17 cellular contexts compared by ENCODE assay signal in genomic region chr12:21893924-21894323, GRCh38. TPM values are rescaled to one million over a fixed set of nuclear protein-coding genes. Genes with fewer than 3 reads are reported as not detected.
DNase-seq lines count a peak whose midpoint lies in the region; ATAC-seq and TF ChIP-seq lines count a peak whose summit lies in the region.
"Had no signal": no experiment of that assay in that cellular context is flagged by ENCODE, and none has a peak within 500 bp of the region (broad histone marks: within the 10 kb centered on the region; RNA-seq: fewer than 3 reads in every experiment).

No MANE protein-coding gene starts in this region.

- no peaks in the 10 kb centered on the region for H3K36me3 ChIP-seq in gastroesophageal sphincter
- H3K36me3 ChIP-seq in right lobe of liver, result no peaks in the 10 kb centered on the region
- no peaks in the 10 kb centered on the region for H3K36me3 ChIP-seq in sigmoid colon
- no peaks in the 10 kb centered on the region for H3K36me3 ChIP-seq in uterus

- H3K4me1 Mint-ChIP-seq in CD14-positive monocyte, result no peaks in the 10 kb centered on the region
- H3K4me1 Mint-ChIP-seq: CD4-positive, alpha-beta memory T cell; GM23338; IgD-negative memory B cell had no signal

- TF ChIP-seq CTCF in gastroesophageal sphincter (IDR thresholded peaks at IDR 0.05) (no peak), right lobe of liver (IDR thresholded peaks at IDR 0.05) (no peak), sigmoid colon (IDR thresholded peaks at IDR 0.05) (no peak), uterus (IDR thresholded peaks at IDR 0.05) (no peak), CD14-positive monocyte (IDR thresholded peaks at IDR 0.05) (no peak)

- peak overlapping the region; percentile 59 to 79 (median 62) for H3K27ac ChIP-seq in gastroesophageal sphincter
- H3K27ac ChIP-seq in right lobe of liver, result peak overlapping the region; percentile 71 to 93 (median 90)
- peak overlapping the region in 3 of 4 donors; percentile 56 to 82 (median 75) for H3K27ac ChIP-seq in sigmoid colon
- peak overlapping the region; percentile 44 to 92 for H3K27ac ChIP-seq in uterus
- H3K27ac ChIP-seq: C4-2B, HL-60 had no signal

- intact Hi-C loops in right lobe of liver (cut with DNase I) (no loop called here), sigmoid colon (cut with DNase I) (loop anchor here (2.0 to 5.0 kb wide), 3 partner anchors 48 to 119 kb away; partner anchors contain the start of genes ABCC9 and KCNJ8), uterus (cut with DNase I; ENCODE audit: low total_unique reads) (no loop called here), CD14-positive monocyte (cut with micrococcal nuclease) (no loop called here)

- H3K9me3 Mint-ChIP-seq in CD14-positive monocyte, result peaks cover 0 to 5% (median 2%) of the 10 kb centered on the region in 7 donors
- H3K9me3 Mint-ChIP-seq: GM23338 had no signal

- H3K36me3 Mint-ChIP-seq in CD14-positive monocyte, result no peaks in the 10 kb centered on the region
- H3K36me3 Mint-ChIP-seq: CD4-positive, alpha-beta memory T cell; IgD-negative memory B cell had no signal

- TF ChIP-seq POLR2A in gastroesophageal sphincter (IDR thresholded peaks at IDR 0.05), result no peak
- TF ChIP-seq POLR2A in right lobe of liver (IDR thresholded peaks at IDR 0.05), result no peak
- TF ChIP-seq POLR2A in sigmoid colon (IDR thresholded peaks at IDR 0.05), result no peak
- TF ChIP-seq POLR2A in uterus (IDR thresholded peaks at IDR 0.05), result no peak

- H3K4me3 ChIP-seq in gastroesophageal sphincter (no peak overlapping the region), right lobe of liver (peak overlapping the region; percentile 6 to 38 (median 26)), sigmoid colon (no peak overlapping the region), uterus (no peak overlapping the region)
- H3K4me3 ChIP-seq: GM23338 had no signal

- 45 to 76% methylated on average over 3 to 4 of the region's 4 CpGs for WGBS in gastroesophageal sphincter (ENCODE audit: low coverage in 1 of 2), 2 donors
- WGBS in right lobe of liver (ENCODE audit: insufficient coverage, low coverage, low lambda C conversion rate, missing lambda C conversion rate), result 41% methylated on average over 4 of the region's 4 CpGs
- WGBS in sigmoid colon, 2 donors, result 92 to 95% methylated on average over 4 of the region's 4 CpGs

- H3K9me3 ChIP-seq in gastroesophageal sphincter, result no peaks in the 10 kb centered on the region
- H3K9me3 ChIP-seq in right lobe of liver, result no peaks in the 10 kb centered on the region
- no peaks in the 10 kb centered on the region for H3K9me3 ChIP-seq in sigmoid colon
- H3K9me3 ChIP-seq in uterus, result no peaks in the 10 kb centered on the region

- ATAC-seq in gastroesophageal sphincter (no peak), right lobe of liver (peak; percentile 36 to 64 (median 52)), HG03457 (IDR thresholded peaks at IDR 0.05; ENCODE audit: unreplicated experiment) (no peak)
- ATAC-seq: GM23338 had no signal

- H3K27me3 ChIP-seq in gastroesophageal sphincter (no peaks in the 10 kb centered on the region), right lobe of liver (no peaks in the 10 kb centered on the region), sigmoid colon (no peaks in the 10 kb centered on the region), uterus (no peaks in the 10 kb centered on the region)

- peaks cover 8 to 59% (median 19%) of the 10 kb centered on the region in 3 donors for H3K4me1 ChIP-seq in gastroesophageal sphincter
- H3K4me1 ChIP-seq in right lobe of liver, result peaks cover 0 to 21% (median 3%) of the 10 kb centered on the region in 4 donors
- H3K4me1 ChIP-seq in sigmoid colon, result peaks cover 0 to 55% (median 45%) of the 10 kb centered on the region in 4 donors
- peaks cover 0 to 15% of the 10 kb centered on the region in 2 donors for H3K4me1 ChIP-seq in uterus

- H3K27ac Mint-ChIP-seq in CD14-positive monocyte, result no peak overlapping the region
- H3K27ac Mint-ChIP-seq: CD4-positive, alpha-beta memory T cell; GM23338; IgD-negative memory B cell had no signal

- TF ChIP-seq EP300 in gastroesophageal sphincter (IDR thresholded peaks at IDR 0.05), result no peak
- TF ChIP-seq EP300 in sigmoid colon (IDR thresholded peaks at IDR 0.05), result no peak

- DNase-seq in right lobe of liver, result peak in 1 of 3 donors; percentile 61
- DNase-seq in sigmoid colon, result no peak
- DNase-seq in uterus, result no peak
- no peak for DNase-seq in CD14-positive monocyte (ENCODE audit: low spot score)
- DNase-seq in stimulated activated CD4-positive, alpha-beta T cell treated with anti-CD3 and anti-CD28 coated beads, Interleukin-12 subunit alpha, Interleukin-12 subunit beta, amount 100 ng/mL, for 4 hours, result no peak
- DNase-seq: ACHN; CD4-positive, alpha-beta memory T cell; DMS153; DMS79; GDM1; HCEC 1CT had no signal

- peaks cover 0 to 1% (median 0%) of the 10 kb centered on the region in 3 donors for H3K27me3 Mint-ChIP-seq in CD14-positive monocyte (ENCODE audit: low read depth in 3 of 3)
- H3K27me3 Mint-ChIP-seq: IgD-negative memory B cell had no signal

- H3K4me3 Mint-ChIP-seq in CD14-positive monocyte, result no peak overlapping the region
- H3K4me3 Mint-ChIP-seq: CD4-positive, alpha-beta memory T cell; GM23338; IgD-negative memory B cell had no signal

RNA-seq across cellular contexts. Expression of gene ABCC9, which starts 47.3 kb away (rescaled TPM):
- 100 to 1,000 TPM in 1 of 4 donors, 10 to 100 TPM in 3; 61.8 to 105 (median 73.7) TPM for total RNA-seq in gastroesophageal sphincter
- 10 to 100 TPM; 26.5 to 71.2 (median 37.1) TPM for total RNA-seq in right lobe of liver
- 10 to 100 TPM; 28.2 to 39.2 (median 34.0) TPM for total RNA-seq in sigmoid colon
- 1 to 10 TPM in 2 of 3 donors, under 1 TPM in 1; 0.23 to 6.0 (median 2.4) TPM for polyA plus RNA-seq in sigmoid colon
- total RNA-seq in uterus, result 100 to 1,000 TPM in 2 of 4 donors, 10 to 100 TPM in 2; 39.7 to 118 (median 78.4) TPM
- not detected for polyA plus RNA-seq in CD14-positive monocyte
- total RNA-seq: CD4-positive, alpha-beta memory T cell; GM23338 had no signal
- polyA plus RNA-seq: CD4-positive, alpha-beta memory T cell; GM23338; IgD-negative memory B cell had no signal

Comparison
In these comparisons a context has a peak if more than half of its experiments do, and no peak if none do; other contexts are left out.
1. ATAC-seq: peak in right lobe of liver (4 of 4); none in gastroesophageal sphincter (single experiment) and HG03457 (single experiment).
2. H3K4me3 ChIP-seq: peak in right lobe of liver (3 of 3); none in gastroesophageal sphincter (0 of 2), sigmoid colon (0 of 4) and uterus (0 of 2).
3. Peak in every context shown above with its lines, with median percentiles within 50 percentile points of each other: H3K27ac ChIP-seq.